In genomic region chr9:136898483-136899100, GRCh38 we compare ENCODE assay signal across 19 cellular contexts. TPM values are rescaled to one million over a fixed set of nuclear protein-coding genes. Genes with fewer than 3 reads are reported as not detected.
"Had no signal": no experiment of that assay in that cellular context is flagged by ENCODE, and none has a peak within 500 bp of the region (broad histone marks: within the 10 kb centered on the region; RNA-seq: fewer than 3 reads in every experiment).

No MANE protein-coding gene starts in this region.

- H3K27ac ChIP-seq: dorsolateral prefrontal cortex, esophagus muscularis mucosa, WERI-Rb-1 had no signal

- H3K4me2 ChIP-seq: smooth muscle cell had no signal

- ATAC-seq: right cardiac atrium had no signal

- H3K27me3 ChIP-seq: dorsolateral prefrontal cortex, esophagus muscularis mucosa had no signal

- H3K4me3 ChIP-seq: dorsolateral prefrontal cortex, esophagus muscularis mucosa, smooth muscle cell had no signal

- DNase-seq: activated CD4-positive, alpha-beta T cell treated with anti-CD3 and anti-CD28 coated beads for 48 hours; activated CD8-positive, alpha-beta memory T cell treated with anti-CD3 and anti-CD28 coated beads for 24 hours; activated gamma-delta T cell; anterior cingulate cortex; dorsolateral prefrontal cortex; hypothalamus; midbrain; naive B cell; posterior cingulate gyrus; SW 1271; T1000; trophoblast cell; WERI-Rb-1 had no signal

- H3K9me3 Mint-ChIP-seq: naive B cell had no signal

- H3K9me3 ChIP-seq: esophagus muscularis mucosa had no signal

- H3K27me3 Mint-ChIP-seq: activated naive CD8-positive, alpha-beta T cell; naive B cell had no signal

- H3K4me3 Mint-ChIP-seq: activated naive CD8-positive, alpha-beta T cell had no signal

RNA-seq across cellular contexts. Expression of gene C8G, which starts 46.5 kb away (rescaled TPM):
- total RNA-seq: cerebellum, esophagus muscularis mucosa, lower leg skin, smooth muscle cell had no signal
